13 cellular contexts compared by ENCODE assay signal in genomic region chr7:33719059-33719581, GRCh38.
DNase-seq lines count a peak whose midpoint lies in the region; ATAC-seq, FAIRE-seq and TF ChIP-seq lines count a peak whose summit lies in the region.
"Had no signal": no experiment of that assay in that cellular context is flagged by ENCODE, and none has a peak within 500 bp of the region (broad histone marks: within the 10 kb centered on the region; RNA-seq: fewer than 3 reads in every experiment).

No MANE protein-coding gene starts in this region.

- H3K36me3 Mint-ChIP-seq in chondrocyte (ENCODE audit: low read depth) = peaks cover 3% of the 10 kb centered on the region

- H3K27me3 ChIP-seq in aorta (ENCODE audit: control insufficient read depth in 1 of 2, insufficient read depth in 2 of 2, low read length in 1 of 2) = no peaks in the 10 kb centered on the region

- no peaks in the 10 kb centered on the region for H3K9me2 ChIP-seq in OCI-LY7 (ENCODE audit: insufficient read depth, low read length)

- WGBS in aorta, 2 donors = 4 to 5% methylated on average over 5 of the region's 5 CpGs

- H3K27ac ChIP-seq in aorta (ENCODE audit: low read depth in 1 of 2, low read length in 2 of 2) (no peak overlapping the region), OCI-LY7 (ENCODE audit: low read depth, low read length, poor library complexity, severe bottlenecking) (no peak overlapping the region)
- H3K27ac ChIP-seq: VCaP had no signal

- FAIRE-seq in GM12892 (lab: Jason Lieb, UNC) = no peak

- H2AFZ ChIP-seq in OCI-LY7 (ENCODE audit: low read length) = no peak overlapping the region

- H3K9me3 ChIP-seq in aorta (ENCODE audit: control insufficient read depth, low read length) (no peaks in the 10 kb centered on the region), OCI-LY7 (ENCODE audit: low read length) (no peaks in the 10 kb centered on the region)

- ATAC-seq in left ventricle myocardium superior (peak; percentile 98), omental fat pad (ENCODE audit: low FRiP score) (peak; percentile 55), aorta (ENCODE audit: low FRiP score) (peak; percentile 78)
- ATAC-seq: CD8-positive, alpha-beta T cell had no signal

- intact Hi-C loops in left ventricle myocardium superior (cut with micrococcal nuclease) (no loop called here), aorta (cut with DNase I) (no loop called here), OCI-LY7 (cut with micrococcal nuclease; ENCODE audit: unreplicated experiment) (no loop called here)

- H3K27ac Mint-ChIP-seq in chondrocyte (ENCODE audit: unreplicated experiment) = peak overlapping the region; percentile 82
- H3K27ac Mint-ChIP-seq: CD8-positive, alpha-beta T cell had no signal

- H3K4me1 ChIP-seq in aorta (ENCODE audit: control insufficient read depth in 1 of 2, insufficient read depth in 2 of 2, low read length in 2 of 2) (no peaks in the 10 kb centered on the region), OCI-LY7 (ENCODE audit: insufficient read depth, low read length, poor library complexity, severe bottlenecking) (no peaks in the 10 kb centered on the region)

- H3K27me3 Mint-ChIP-seq in chondrocyte (ENCODE audit: low read depth) = peaks cover 5% of the 10 kb centered on the region

- CTCF ChIA-PET in OCI-LY7 (lab: Charles Lee; ENCODE audit: unreplicated experiment) = no interaction called here

- no peaks in the 10 kb centered on the region for H3K36me3 ChIP-seq in aorta (ENCODE audit: control insufficient read depth in 1 of 2, insufficient read depth in 2 of 2, low read length in 1 of 2)
- H3K36me3 ChIP-seq in OCI-LY7 (ENCODE audit: insufficient read depth, low read length) = no peaks in the 10 kb centered on the region

- no peak overlapping the region for H3K4me2 ChIP-seq in OCI-LY7 (ENCODE audit: low read length)

- TF ChIP-seq CTCF in chondrocyte (IDR thresholded peaks at IDR 0.05) = no peak
- TF ChIP-seq CTCF in omental fat pad (IDR thresholded peaks at IDR 0.05) = no peak
- TF ChIP-seq CTCF in OCI-LY7 (conservative IDR thresholded peaks at IDR 0.05; ENCODE audit: low read length) = no peak

- peaks cover 4% of the 10 kb centered on the region for H3K9me3 Mint-ChIP-seq in chondrocyte (ENCODE audit: low read depth)
- H3K9me3 Mint-ChIP-seq: CD8-positive, alpha-beta T cell had no signal

- no peak for TF ChIP-seq POLR2A in GM12892 (IDR thresholded peaks at IDR 0.05; ENCODE audit: low read depth, low read length)

- DNase-seq in chondrocyte (ENCODE audit: low spot score) (no peak), left ventricle myocardium superior (peak; percentile 77), omental fat pad (ENCODE audit: low spot score) (no peak), aorta (peak in 1 of 2 donors; percentile 60), GM12892 (ENCODE audit: insufficient read length) (no peak), OCI-LY7 (ENCODE audit: low spot score) (no peak)
- DNase-seq in stimulated activated CD4-positive, alpha-beta T cell treated with anti-CD3 and anti-CD28 coated beads, Interleukin-1b, Interleukin-23, amount 100 ng/mL, for 48 hours = no peak
- DNase-seq: activated naive CD4-positive, alpha-beta T cell treated with anti-CD3 and anti-CD28 coated beads, Interleukin-2, amount 50 U/mL, for 16 hours; CD8-positive, alpha-beta T cell; mammary epithelial cell; NCI-H1048; stimulated activated CD4-positive, alpha-beta T cell treated with anti-CD3 and anti-CD28 coated beads, Interleukin-4, amount 100 ng/mL, for 1 hour had no signal

- H3K4me3 ChIP-seq in aorta (ENCODE audit: low read length in 2 of 2) (no peak overlapping the region), OCI-LY7 (ENCODE audit: low read depth, low read length, poor library complexity, severe bottlenecking) (no peak overlapping the region)

- peaks cover 35% of the 10 kb centered on the region for H3K4me1 Mint-ChIP-seq in chondrocyte (ENCODE audit: low read depth)

- H3K4me3 Mint-ChIP-seq in chondrocyte (ENCODE audit: unreplicated experiment) = no peak overlapping the region
- H3K4me3 Mint-ChIP-seq: CD8-positive, alpha-beta T cell had no signal

- BruUV-seq in OCI-LY7 (replicated peaks; lab: Mats Ljungman, UMichigan) = no TSS peak

- POLR2A ChIA-PET in OCI-LY7 (lab: Charles Lee) = no interaction called here

- H4K20me1 ChIP-seq in OCI-LY7 (ENCODE audit: insufficient read depth, low read length) = no peaks in the 10 kb centered on the region

- no peaks in the 10 kb centered on the region for H3K79me2 ChIP-seq in OCI-LY7 (ENCODE audit: insufficient read depth, low read depth, low read length)
